In the genomic region with DNA sequence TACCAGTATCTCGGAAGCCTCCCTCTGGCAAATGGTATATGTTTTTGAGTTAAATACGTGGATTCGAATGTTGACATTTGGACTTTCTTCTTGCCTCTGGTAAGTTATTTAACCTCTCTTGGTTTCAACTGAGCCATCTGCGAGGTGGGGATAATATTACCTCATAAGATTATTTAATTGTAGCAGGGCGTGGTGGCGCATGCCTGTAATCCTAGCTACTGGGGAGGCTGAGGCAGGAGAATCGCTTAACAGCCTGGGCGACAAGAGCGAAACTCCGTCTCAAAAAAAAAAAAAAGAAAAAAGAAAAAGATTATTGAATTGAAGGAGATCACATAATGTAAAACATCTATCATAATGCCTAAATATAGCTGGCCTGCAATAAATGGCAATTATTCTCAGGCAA, we compare ENCODE assay signal across 8 cellular contexts. TPM values are rescaled to one million over a fixed set of nuclear protein-coding genes. Genes with fewer than 3 reads are reported as not detected.
A peak's percentile ranks its signal among the peaks of the same experiment; 100 is the strongest.
DNase-seq lines count a peak whose midpoint lies in the region; ATAC-seq and TF ChIP-seq lines count a peak whose summit lies in the region.

No MANE protein-coding gene starts in this region.

- peak overlapping the region; percentile 87 for H3K4me3 ChIP-seq in GM08714 (ENCODE audit: low read length)
- peak overlapping the region; percentile 75 to 98 (median 78) for H3K4me3 ChIP-seq in Peyer's patch
- H3K4me3 ChIP-seq in esophagus muscularis mucosa: peak overlapping the region; percentile 80 to 98 (median 88)
- H3K4me3 ChIP-seq in psoas muscle: peak overlapping the region; percentile 95

- no peaks in the 10 kb centered on the region for H3K27me3 ChIP-seq in Peyer's patch
- H3K27me3 ChIP-seq in esophagus muscularis mucosa: no peaks in the 10 kb centered on the region
- no peaks in the 10 kb centered on the region for H3K27me3 ChIP-seq in psoas muscle (ENCODE audit: insufficient read depth in 3 of 3, low read length in 2 of 3)

- ATAC-seq in psoas muscle: peak in 3 of 4 donors; percentile 11 to 14 (median 11)
- ATAC-seq in GM19452 (IDR thresholded peaks at IDR 0.05; ENCODE audit: unreplicated experiment): no peak
- ATAC-seq in HG03520 (IDR thresholded peaks at IDR 0.05; ENCODE audit: unreplicated experiment): no peak
- no peak for ATAC-seq in HG03039 (IDR thresholded peaks at IDR 0.05; ENCODE audit: unreplicated experiment)

- 57% methylated on average over 10 of the region's 10 CpGs for WGBS in esophagus muscularis mucosa
- WGBS in psoas muscle, 3 donors: 45 to 54% (median 52%) methylated on average over 10 of the region's 10 CpGs

- TF ChIP-seq EP300 in esophagus muscularis mucosa (IDR thresholded peaks at IDR 0.05): no peak

- H3K9me3 ChIP-seq in Peyer's patch (no peaks in the 10 kb centered on the region), esophagus muscularis mucosa (no peaks in the 10 kb centered on the region), psoas muscle (no peaks in the 10 kb centered on the region)

- H3K36me3 ChIP-seq in Peyer's patch (no peaks in the 10 kb centered on the region), esophagus muscularis mucosa (no peaks in the 10 kb centered on the region), psoas muscle (ENCODE audit: insufficient read depth in 1 of 2, low read depth in 1 of 2) (no peaks in the 10 kb centered on the region)

- H3K27ac ChIP-seq in Peyer's patch (peak overlapping the region; percentile 61 to 96 (median 86)), esophagus muscularis mucosa (replicated peaks in 1 of 4) (peak overlapping the region; percentile 88 to 92 (median 90)), psoas muscle (peak overlapping the region; percentile 88)

- intact Hi-C loops in esophagus muscularis mucosa (cut with DNase I): no loop called here
- intact Hi-C loops in psoas muscle (cut with DNase I): no loop called here

- TF ChIP-seq CTCF in Peyer's patch (IDR thresholded peaks at IDR 0.05): no peak
- TF ChIP-seq CTCF in esophagus muscularis mucosa (IDR thresholded peaks at IDR 0.05): no peak
- TF ChIP-seq CTCF in psoas muscle (IDR thresholded peaks at IDR 0.05): no peak

- H3K4me1 ChIP-seq in Peyer's patch: peaks cover 0 to 24% (median 7%) of the 10 kb centered on the region in 4 donors
- peaks cover 10 to 33% (median 21%) of the 10 kb centered on the region in 4 donors for H3K4me1 ChIP-seq in esophagus muscularis mucosa
- H3K4me1 ChIP-seq in psoas muscle: peaks cover 8% of the 10 kb centered on the region

- no peak for TF ChIP-seq POLR2A in Peyer's patch (IDR thresholded peaks at IDR 0.05)
- TF ChIP-seq POLR2A in esophagus muscularis mucosa (IDR thresholded peaks at IDR 0.05; ENCODE audit: low read depth): no peak

- peak in 1 of 3 donors; percentile 58 for DNase-seq in Peyer's patch
- no peak for DNase-seq in esophagus muscularis mucosa (ENCODE audit: extremely low spot score)
- no peak for DNase-seq in psoas muscle
- DNase-seq in globus pallidus (ENCODE audit: low spot score): no peak

RNA-seq across cellular contexts. Expression of gene TAF5, which starts 0.4 kb away (rescaled TPM):
- total RNA-seq in Peyer's patch (1 to 10 TPM; 3.6 to 7.0 (median 5.3) TPM), esophagus muscularis mucosa (1 to 10 TPM; 2.3 to 7.4 (median 4.5) TPM), psoas muscle (1 to 10 TPM; 3.2 to 4.5 (median 3.8) TPM)
- 1 to 10 TPM; 2.9 to 5.2 (median 4.2) TPM for polyA plus RNA-seq in psoas muscle

RNA-seq across cellular contexts. Expression of gene PCGF6, which starts 16.4 kb away (rescaled TPM):
- 10 to 100 TPM in 2 of 4 donors, 1 to 10 TPM in 2; 6.6 to 25.6 (median 10.1) TPM for total RNA-seq in Peyer's patch
- 10 to 100 TPM; 11.9 to 17.7 (median 13.1) TPM for total RNA-seq in esophagus muscularis mucosa
- 10 to 100 TPM in 1 of 4 donors, 1 to 10 TPM in 3; 4.2 to 12.5 (median 8.3) TPM for total RNA-seq in psoas muscle
- polyA plus RNA-seq in psoas muscle: 10 to 100 TPM in 2 of 3 donors, 1 to 10 TPM in 1; 8.9 to 21.2 (median 10.1) TPM

RNA-seq across cellular contexts. Expression of gene ATP5MK, which starts 28.9 kb away (rescaled TPM):
- total RNA-seq in Peyer's patch (100 to 1,000 TPM in 3 of 4 donors, 10 to 100 TPM in 1; 78.6 to 235 (median 167) TPM), esophagus muscularis mucosa (100 to 1,000 TPM; 199 to 591 (median 327) TPM), psoas muscle (100 to 1,000 TPM; 573 to 670 (median 643) TPM)
- 1,000 to 10,000 TPM; 1,165 to 1,454 (median 1,440) TPM for polyA plus RNA-seq in psoas muscle

RNA-seq across cellular contexts. Expression of gene PDCD11, which starts 29.0 kb away (rescaled TPM):
- 10 to 100 TPM; 11.6 to 42.1 (median 19.0) TPM for total RNA-seq in Peyer's patch
- 10 to 100 TPM; 12.0 to 17.4 (median 15.0) TPM for total RNA-seq in esophagus muscularis mucosa
- total RNA-seq in psoas muscle: 10 to 100 TPM; 14.5 to 34.7 (median 25.0) TPM
- polyA plus RNA-seq in psoas muscle: 10 to 100 TPM; 13.1 to 34.0 (median 19.1) TPM

Comparison
In these comparisons a context has a peak if more than half of its experiments do, and no peak if none do; other contexts are left out.
1. ATAC-seq: peak in psoas muscle (3 of 4); none in GM19452 (single experiment), HG03520 (single experiment) and HG03039 (single experiment).
2. Peak in every context shown above with its lines, with median percentiles within 50 percentile points of each other: H3K4me3 ChIP-seq and H3K27ac ChIP-seq.